ENCODE assay signal across 8 cellular contexts in genomic region chrX:40090050-40090804, GRCh38. TPM values are rescaled to one million over a fixed set of nuclear protein-coding genes. Genes with fewer than 3 reads are reported as not detected.
DNase-seq lines count a peak whose midpoint lies in the region; ATAC-seq and TF ChIP-seq lines count a peak whose summit lies in the region.

No MANE protein-coding gene starts in this region.

- ATAC-seq in GM18868 (IDR thresholded peaks at IDR 0.05; ENCODE audit: unreplicated experiment) (no peak), GM21360 (IDR thresholded peaks at IDR 0.05; ENCODE audit: unreplicated experiment) (no peak)

- H3K27me3 ChIP-seq in ascending aorta = no peaks in the 10 kb centered on the region
- H3K27me3 ChIP-seq in iPS-20b (ENCODE audit: insufficient read depth, low read length) = peaks cover 37% of the 10 kb centered on the region; the same call in 1 of the 2 replicates
- peaks cover 0 to 66% (median 32%) of the 10 kb centered on the region in 7 donors for H3K27me3 ChIP-seq in spleen (replicated peaks in 1 of 7)

- no peak overlapping the region for H3K27ac Mint-ChIP-seq in HFFc6

- peaks cover 64% of the 10 kb centered on the region for H3K4me1 Mint-ChIP-seq in HFFc6 (ENCODE audit: low read depth)

- peak overlapping the region; percentile 52 to 72 for H3K27ac ChIP-seq in ascending aorta
- H3K27ac ChIP-seq in iPS-20b (ENCODE audit: low read length) = no peak overlapping the region
- H3K27ac ChIP-seq in spleen = peak overlapping the region in 6 of 8 donors; percentile 2 to 60 (median 52)

- H3K36me3 ChIP-seq in ascending aorta (no peaks in the 10 kb centered on the region), iPS-20b (ENCODE audit: insufficient read depth, low read depth, low read length) (no peaks in the 10 kb centered on the region), spleen (no peaks in the 10 kb centered on the region)

- TF ChIP-seq POLR2A in spleen (IDR thresholded peaks at IDR 0.05) = no peak

- H3K4me1 ChIP-seq in ascending aorta (peaks cover 0 to 7% of the 10 kb centered on the region in 2 donors), iPS-20b (ENCODE audit: insufficient read depth, low read length) (peaks cover 44% of the 10 kb centered on the region), spleen (peaks cover 16 to 100% (median 61%) of the 10 kb centered on the region in 6 donors)

- WGBS in spleen, 5 donors = 1 to 28% (median 4%) methylated on average over 17 to 63 of the region's 63 CpGs

- DNase-seq in HFFc6 (no peak), ascending aorta (ENCODE audit: low spot score in 2 of 2) (no peak), spleen (peak; percentile 84), SK-N-DZ (ENCODE audit: low spot score) (no peak), NCI-H146 treated with DMSO at 0.1 percent for 48 hours (lab: John Stamatoyannopoulos, UW; ENCODE audit: unreplicated experiment) (no peak)

- H3K9me3 ChIP-seq in ascending aorta (no peaks in the 10 kb centered on the region), iPS-20b (ENCODE audit: insufficient read depth, low read depth, low read length) (no peaks in the 10 kb centered on the region), spleen (no peaks in the 10 kb centered on the region)

- intact Hi-C loops in ascending aorta (cut with DNase I) = loop anchor here (10.0 kb wide), 1 partner anchor 1285 kb away; the partner anchor contains the start of gene MID1IP1
- intact Hi-C loops in spleen (cut with DNase I; ENCODE audit: low total_unique reads) = loop anchor here (10.0 kb wide), 1 partner anchor 75 kb away; no protein-coding TSS in a partner anchor

- H3K9ac ChIP-seq in iPS-20b (ENCODE audit: low read depth, low read length) = peak overlapping the region; percentile 87; the same call in 1 of the 2 replicates

- peaks cover 4% of the 10 kb centered on the region; the same call in 1 of the 2 replicates for H3K27me3 Mint-ChIP-seq in HFFc6 (ENCODE audit: insufficient read depth)

- TF ChIP-seq CTCF in HFFc6 (IDR thresholded peaks at IDR 0.05) (no peak), ascending aorta (IDR thresholded peaks at IDR 0.05) (no peak), spleen (IDR thresholded peaks at IDR 0.05 in 8 of 11, conservative IDR thresholded peaks at IDR 0.05 in 3 of 11) (no peak)

- H3K4me3 Mint-ChIP-seq in HFFc6 = peak overlapping the region; percentile 45; the same call in 1 of the 2 replicates

- H3K36me3 Mint-ChIP-seq in HFFc6 (ENCODE audit: low read depth) = no peaks in the 10 kb centered on the region

- H3K4me3 ChIP-seq in ascending aorta = peak overlapping the region; percentile 43 to 65
- peak overlapping the region; percentile 85; the same call in 1 of the 2 replicates for H3K4me3 ChIP-seq in iPS-20b (ENCODE audit: low read length)
- peak overlapping the region in 7 of 8 donors; percentile 16 to 65 (median 38) for H3K4me3 ChIP-seq in spleen

- no peaks in the 10 kb centered on the region for H3K9me3 Mint-ChIP-seq in HFFc6

RNA-seq across cellular contexts. Expression of gene BCOR, which starts 7.5 kb away (rescaled TPM):
- 10 to 100 TPM; 15.0 to 20.3 (median 18.3) TPM for total RNA-seq in HFFc6 (2021; fragmentation: NEBNext Ultra II Directional; extraction: Animal tissue kit (Norgen Biotek cat#: 25700))
- total RNA-seq in ascending aorta (26.7 TPM), spleen (10 to 100 TPM; 26.1 to 38.6 (median 31.8) TPM)
- polyA plus RNA-seq in spleen = 10 to 100 TPM in 1 of 3 donors, 1 to 10 TPM in 2; 8.3 to 13.1 (median 9.8) TPM
- 54.9 and 65.2 TPM in 2 replicates for polyA plus RNA-seq in SK-N-DZ (2014; cell fraction: cytosol; rRNA removed)
- 40.2 and 73.5 TPM in 2 replicates for polyA plus RNA-seq in SK-N-DZ (2014; cell fraction: nucleus; rRNA removed)
